Comparison of ENCODE assay signal across 8 cellular contexts in the genomic region with DNA sequence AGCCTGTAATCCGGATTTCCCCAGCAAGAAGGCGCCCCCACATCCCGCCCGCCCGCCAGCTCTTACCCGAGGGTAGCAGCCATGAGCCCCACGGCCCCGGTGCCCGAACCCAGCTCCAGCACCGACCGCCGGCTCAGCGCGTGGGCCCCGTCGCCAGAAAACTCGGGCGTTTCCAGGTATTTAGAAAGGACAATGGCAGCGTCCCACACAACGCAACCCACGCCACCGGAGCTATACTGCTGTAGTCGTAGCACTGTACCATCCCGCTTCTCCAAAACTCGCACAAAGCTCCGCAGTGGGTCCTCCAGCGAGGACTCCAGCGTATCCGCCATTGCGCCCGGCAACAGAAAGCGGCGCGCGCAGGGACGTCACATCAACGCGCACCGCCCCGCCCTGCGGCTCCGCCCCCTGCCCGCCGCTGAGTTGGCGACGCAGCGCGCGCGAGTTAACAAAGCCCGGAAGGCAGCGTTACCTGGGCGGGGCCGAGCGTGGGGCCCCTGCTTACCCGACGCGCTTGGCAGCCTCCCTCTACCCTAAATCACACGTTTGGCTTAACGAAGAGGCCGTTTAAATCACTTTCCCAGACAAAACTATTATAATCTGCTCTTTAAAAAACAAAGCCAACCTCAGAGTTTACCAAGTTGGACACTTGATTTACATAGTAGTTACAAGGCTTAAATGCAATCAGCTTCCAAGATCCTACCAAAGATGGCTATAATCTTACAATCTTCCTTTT. TPM values are rescaled to one million over a fixed set of nuclear protein-coding genes. Genes with fewer than 3 reads are reported as not detected.
DNase-seq lines count a peak whose midpoint lies in the region; ATAC-seq and TF ChIP-seq lines count a peak whose summit lies in the region.

TSS of gene VCPKMT (minus strand) at position 352 of the 736 bp plus-strand sequence. CDS start at position 332, 20 bp downstream.

- peak within 1 kb of the TSS; percentile 96 for H3K27ac Mint-ChIP-seq in activated naive CD4-positive, alpha-beta T cell treated with anti-CD3 and anti-CD28 coated beads, Interleukin-2, amount 50 U/mL, for 24 hours

- H3K36me3 Mint-ChIP-seq in activated naive CD4-positive, alpha-beta T cell treated with anti-CD3 and anti-CD28 coated beads, Interleukin-2, amount 50 U/mL, for 24 hours, result peaks cover 11% of the 10 kb centered on the region

- no peaks in the 10 kb centered on the region for H3K27me3 Mint-ChIP-seq in activated naive CD4-positive, alpha-beta T cell treated with anti-CD3 and anti-CD28 coated beads, Interleukin-2, amount 50 U/mL, for 24 hours

- DNase-seq in GM10266 (ENCODE audit: extremely low spot score) (peak; percentile 89), NCI-H1092 treated with DMSO at 0.1 percent for 48 hours (lab: John Stamatoyannopoulos, UW) (peak; percentile 96), glomerular visceral epithelial cell (ENCODE audit: extremely low spot score) (peak; percentile 90), occipital lobe (lab: John Stamatoyannopoulos, UW) (peak; percentile 86)

- H3K4me1 Mint-ChIP-seq in activated naive CD4-positive, alpha-beta T cell treated with anti-CD3 and anti-CD28 coated beads, Interleukin-2, amount 50 U/mL, for 24 hours, result peaks cover 35% of the 10 kb centered on the region

- H3K4me3 Mint-ChIP-seq in activated naive CD4-positive, alpha-beta T cell treated with anti-CD3 and anti-CD28 coated beads, Interleukin-2, amount 50 U/mL, for 24 hours, result peak within 1 kb of the TSS; percentile 97

- peak within 1 kb of the TSS; percentile 96 for H3K27ac ChIP-seq in temporal lobe (ENCODE audit: low read depth, low read length)

- no peak for TF ChIP-seq CTCF in GM10266 (IDR thresholded peaks at IDR 0.05; ENCODE audit: control insufficient read depth, insufficient read depth, low read depth, missing control alignments)

- ATAC-seq in HG02623 (IDR thresholded peaks at IDR 0.05; ENCODE audit: unreplicated experiment), result peak; percentile 94
- peak; percentile 97 for ATAC-seq in SK-N-SH treated with all-trans-retinoic acid at 6 μM for 48 hours

- H3K9me3 Mint-ChIP-seq in activated naive CD4-positive, alpha-beta T cell treated with anti-CD3 and anti-CD28 coated beads, Interleukin-2, amount 50 U/mL, for 24 hours, result no peaks in the 10 kb centered on the region

TF ChIP-seq in SK-N-SH treated with all-trans-retinoic acid at 6 μM for 48 hours, 23 proteins besides CTCF, POLR2A, EP300 and RAD21:
- TF ChIP-seq CSDC2 (CRISPR knock-in tag; IDR thresholded peaks at IDR 0.05) (0 out of 2 replicates have a peak, but pooled peaks have one; percentile 15), CSRNP3 (CRISPR knock-in tag; IDR thresholded peaks at IDR 0.05) (no peak), ZFP3 (CRISPR knock-in tag; IDR thresholded peaks at IDR 0.05) (peak; percentile 56; the same call in 1 of the 2 replicates)
TF ChIP-seq in SK-N-SH treated with all-trans-retinoic acid at 6 μM for 48 hours: peak in this region for 2.

RNA-seq across cellular contexts. Expression of gene VCPKMT, which starts in this region (rescaled TPM):
- total RNA-seq in occipital lobe (12.0 TPM), temporal lobe (6.6 TPM)

Comparison
In these comparisons a context has a peak if more than half of its experiments do, and no peak if none do; other contexts are left out.
1. Peak in every context shown above with its lines: DNase-seq, ATAC-seq and H3K27ac ChIP-seq.